ENCODE assay signal across 11 cellular contexts in the genomic region with DNA sequence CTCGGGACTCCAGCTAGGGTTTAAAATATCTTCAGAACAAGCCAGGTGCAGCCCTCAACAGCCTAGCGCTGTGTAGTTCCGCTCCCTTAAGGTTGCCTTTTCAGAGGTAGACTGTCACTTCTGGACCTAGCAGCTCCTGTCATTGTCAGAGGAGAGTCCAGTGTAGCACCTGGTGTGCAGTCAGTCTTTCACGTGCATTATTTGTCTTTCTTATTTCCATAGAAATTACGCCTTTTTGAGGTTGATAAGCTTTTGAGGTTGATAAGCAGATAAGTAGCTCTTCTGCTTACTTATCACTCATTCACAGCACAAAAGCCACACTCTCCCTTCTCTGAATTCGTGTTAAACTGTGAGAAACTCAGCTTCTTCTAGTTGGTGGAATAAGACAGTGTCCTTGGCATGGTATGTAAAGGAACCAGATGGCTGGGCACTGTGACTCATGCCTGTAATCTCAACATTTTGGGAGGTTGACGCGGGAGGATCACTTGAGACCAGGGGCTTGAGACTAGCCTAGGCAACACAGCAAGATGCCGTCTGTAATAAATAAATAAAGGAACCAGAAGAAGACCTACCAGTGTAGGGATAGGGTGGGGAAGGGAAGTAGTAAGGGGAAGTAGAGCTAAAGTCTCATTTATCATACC. TPM values are rescaled to one million over a fixed set of nuclear protein-coding genes. Genes with fewer than 3 reads are reported as not detected.
DNase-seq lines count a peak whose midpoint lies in the region; ATAC-seq lines count a peak whose summit lies in the region.
"Had no signal": no experiment of that assay in that cellular context is flagged by ENCODE, and none has a peak within 500 bp of the region (broad histone marks: within the 10 kb centered on the region; RNA-seq: fewer than 3 reads in every experiment).

No MANE protein-coding gene starts in this region.

- H3K9me3 Mint-ChIP-seq in activated naive CD8-positive, alpha-beta T cell treated with anti-CD3 and anti-CD28 coated beads, Interleukin-2, amount 50 U/mL, for 24 hours, result no peaks in the 10 kb centered on the region
- H3K9me3 Mint-ChIP-seq in naive B cell, result no peaks in the 10 kb centered on the region

- ATAC-seq in activated naive CD8-positive, alpha-beta T cell treated with anti-CD3 and anti-CD28 coated beads, Interleukin-2, amount 50 U/mL, for 24 hours, result no peak
- ATAC-seq in naive B cell (ENCODE audit: low read depth in 2 of 2) (no peak), GM21529 (IDR thresholded peaks at IDR 0.05; ENCODE audit: unreplicated experiment) (no peak), GM18861 (IDR thresholded peaks at IDR 0.05; ENCODE audit: unreplicated experiment) (no peak)
- ATAC-seq: mucosa of descending colon had no signal

- H3K36me3 Mint-ChIP-seq in activated naive CD8-positive, alpha-beta T cell treated with anti-CD3 and anti-CD28 coated beads, Interleukin-2, amount 50 U/mL, for 24 hours (ENCODE audit: low read depth), result peaks cover 12% of the 10 kb centered on the region
- peaks cover 7 to 9% of the 10 kb centered on the region in 2 donors for H3K36me3 Mint-ChIP-seq in naive B cell

- peak overlapping the region; percentile 61 for H3K27ac Mint-ChIP-seq in activated naive CD8-positive, alpha-beta T cell treated with anti-CD3 and anti-CD28 coated beads, Interleukin-2, amount 50 U/mL, for 24 hours
- peak overlapping the region in 5 of 6 donors; percentile 25 to 92 (median 88) for H3K27ac Mint-ChIP-seq in naive B cell

- no peak overlapping the region for H3K4me3 Mint-ChIP-seq in activated naive CD8-positive, alpha-beta T cell treated with anti-CD3 and anti-CD28 coated beads, Interleukin-2, amount 50 U/mL, for 24 hours
- peak overlapping the region in 5 of 8 donors; percentile 14 to 70 (median 36) for H3K4me3 Mint-ChIP-seq in naive B cell

- DNase-seq in EL (peak; percentile 40), MV-4-11 (lab: John Stamatoyannopoulos, UW) (peak; percentile 77), naive B cell (no peak), HK-2 (ENCODE audit: unreplicated experiment) (no peak), globus pallidus (ENCODE audit: low spot score) (no peak)
- no peak for DNase-seq in activated naive CD8-positive, alpha-beta T cell treated with anti-CD3 and anti-CD28 coated beads, Interleukin-2, amount 50 U/mL, for 24 hours
- DNase-seq: mucosa of descending colon, NCI-H1417, testis had no signal

- H3K27me3 Mint-ChIP-seq in activated naive CD8-positive, alpha-beta T cell treated with anti-CD3 and anti-CD28 coated beads, Interleukin-2, amount 50 U/mL, for 24 hours, result no peaks in the 10 kb centered on the region
- H3K27me3 Mint-ChIP-seq in naive B cell, result no peaks in the 10 kb centered on the region

- peaks cover 33% of the 10 kb centered on the region for H3K4me1 Mint-ChIP-seq in activated naive CD8-positive, alpha-beta T cell treated with anti-CD3 and anti-CD28 coated beads, Interleukin-2, amount 50 U/mL, for 24 hours
- peaks cover 28 to 45% (median 45%) of the 10 kb centered on the region in 3 donors for H3K4me1 Mint-ChIP-seq in naive B cell

RNA-seq across cellular contexts. Expression of gene EEF2K, which starts 10.2 kb away (rescaled TPM):
- 1 to 10 TPM; 1.2 to 2.9 (median 1.8) TPM for polyA plus RNA-seq in naive B cell (ENCODE audit: low read depth in 6 of 6)

RNA-seq across cellular contexts. Expression of gene SDR42E2, which starts 54.0 kb away (rescaled TPM):
- 1 to 10 TPM in 1 of 6 donors, under 1 TPM in 4, not detected in 1; 0.21 to 1.2 (median 0.81) TPM for polyA plus RNA-seq in naive B cell (ENCODE audit: low read depth in 6 of 6)

Comparison
In these comparisons a context has a peak if more than half of its experiments do, and no peak if none do; other contexts are left out.
1. DNase-seq: peak in EL (single experiment) and MV-4-11 (single experiment); none in activated naive CD8-positive, alpha-beta T cell treated with anti-CD3 and anti-CD28 coated beads, Interleukin-2, amount 50 U/mL, for 24 hours (single experiment), naive B cell (single experiment), HK-2 (single experiment) and globus pallidus (single experiment).